29 cellular contexts compared by ENCODE assay signal in genomic region chr6:93794161-93794560, GRCh38.
"Had no signal": no experiment of that assay in that cellular context is flagged by ENCODE, and none has a peak within 500 bp of the region (broad histone marks: within the 10 kb centered on the region; RNA-seq: fewer than 3 reads in every experiment).

No MANE protein-coding gene starts in this region.

- FAIRE-seq: frontal cortex, TTC549 had no signal

- H3K36me3 Mint-ChIP-seq: activated naive CD8-positive, alpha-beta T cell; memory B cell; type B pancreatic cell had no signal

- ATAC-seq: activated T-helper 17 cell treated with anti-CD3 and anti-CD28 coated beads, Interleukin-2, amount 50 U/mL, for 72 hours; left colon had no signal

- H3K27ac ChIP-seq: adrenal gland, ascending aorta, breast epithelium, coronary artery, sigmoid colon, thoracic aorta, vagina, WERI-Rb-1 had no signal

- H3K9me3 Mint-ChIP-seq: memory B cell, nephron progenitor cell, type B pancreatic cell had no signal

- H3K27me3 ChIP-seq: adrenal gland, ascending aorta, breast epithelium, sigmoid colon, vagina had no signal

- H3K4me1 Mint-ChIP-seq: activated T-helper 17 cell treated with anti-CD3 and anti-CD28 coated beads, Interleukin-2, amount 50 U/mL, for 72 hours; central memory CD8-positive, alpha-beta T cell; memory B cell; nephron progenitor cell had no signal

- H3K27me3 Mint-ChIP-seq: activated naive CD8-positive, alpha-beta T cell; activated T-cell treated with anti-CD3 and anti-CD28 coated beads, Interleukin-2, amount 50 U/mL, for 24 hours; activated T-helper 17 cell treated with anti-CD3 and anti-CD28 coated beads, Interleukin-2, amount 50 U/mL, for 72 hours; central memory CD8-positive, alpha-beta T cell; memory B cell; type B pancreatic cell had no signal

- H3K27ac Mint-ChIP-seq: activated naive CD8-positive, alpha-beta T cell; activated T-cell treated with anti-CD3 and anti-CD28 coated beads, Interleukin-2, amount 50 U/mL, for 24 hours; activated T-helper 17 cell treated with anti-CD3 and anti-CD28 coated beads, Interleukin-2, amount 50 U/mL, for 72 hours; memory B cell; nephron progenitor cell; type B pancreatic cell had no signal

- H3K4me1 ChIP-seq: adrenal gland, ascending aorta, breast epithelium, vagina had no signal

- H3K4me3 ChIP-seq: adrenal gland, ascending aorta, breast epithelium, coronary artery, sigmoid colon, thoracic aorta, vagina had no signal

- DNase-seq: activated CD4-positive, alpha-beta T cell treated with anti-CD3 and anti-CD28 coated beads, Interleukin-2, amount 50 U/mL, for 1 hour; activated CD4-positive, CD25-positive, alpha-beta regulatory T cell treated with anti-CD3 and anti-CD28 coated beads, Interleukin-2, amount 50 U/mL, for 72 hours; activated CD8-positive, alpha-beta memory T cell treated with anti-CD3 and anti-CD28 coated beads for 24 hours; activated CD8-positive, alpha-beta memory T cell treated with anti-CD3 and anti-CD28 coated beads, Interleukin-2, amount 50 U/mL, for 4 hours; activated naive CD4-positive, alpha-beta T cell; activated T-cell treated with anti-CD3 and anti-CD28 coated beads, Interleukin-2, amount 50 U/mL, for 24 hours; adrenal gland; hippocampal formation; left colon; nephron progenitor cell; nucleus accumbens; posterior cingulate gyrus; sigmoid colon; stimulated activated CD4-positive, alpha-beta T cell treated with anti-CD3 and anti-CD28 coated beads, Interleukin-4, amount 100 ng/mL, for 24 hours; stimulated activated naive CD4-positive, alpha-beta T cell treated with Interleukin-2 at 50 U/mL for 16 hours; T-helper 1 cell; WERI-Rb-1 had no signal

- H3K9me3 ChIP-seq: adrenal gland, ascending aorta, breast epithelium, sigmoid colon, thoracic aorta, vagina had no signal

- H3K4me3 Mint-ChIP-seq: activated naive CD8-positive, alpha-beta T cell; activated T-cell treated with anti-CD3 and anti-CD28 coated beads, Interleukin-2, amount 50 U/mL, for 24 hours; activated T-helper 17 cell treated with anti-CD3 and anti-CD28 coated beads, Interleukin-2, amount 50 U/mL, for 72 hours; central memory CD8-positive, alpha-beta T cell; memory B cell; nephron progenitor cell; type B pancreatic cell had no signal

- H3K36me3 ChIP-seq: adrenal gland, ascending aorta, breast epithelium, sigmoid colon, thoracic aorta, vagina, WERI-Rb-1 had no signal
